Comparison of ENCODE assay signal across 10 cellular contexts in genomic region chr12:106985479-106985878, GRCh38. TPM values are rescaled to one million over a fixed set of nuclear protein-coding genes. Genes with fewer than 3 reads are reported as not detected.
DNase-seq lines count a peak whose midpoint lies in the region; ATAC-seq and TF ChIP-seq lines count a peak whose summit lies in the region.
"Had no signal": no experiment of that assay in that cellular context is flagged by ENCODE, and none has a peak within 500 bp of the region (broad histone marks: within the 10 kb centered on the region; RNA-seq: fewer than 3 reads in every experiment).

No MANE protein-coding gene starts in this region.

- no peak overlapping the region for H4K8ac ChIP-seq in H9 (replicated peaks; ENCODE audit: insufficient read length, low read depth, low read length)

- POLR2A ChIA-PET in CD4-positive, alpha-beta T cell (lab: Charles Lee) = interaction anchor here (2.8 kb wide), 1 partner anchor 30 kb away, joined by 26 read pairs; the partner anchor contains the start of gene TMEM263

- H3K23ac ChIP-seq in H9 (ENCODE audit: insufficient read length, low read depth, low read length) = no peak overlapping the region

- H3K36me3 ChIP-seq in neural progenitor cell (peaks cover 9% of the 10 kb centered on the region), left lung (peaks cover 0 to 5% of the 10 kb centered on the region in 2 donors)

- no peaks in the 10 kb centered on the region for H3K27me3 Mint-ChIP-seq in CD4-positive, alpha-beta T cell
- H3K27me3 Mint-ChIP-seq in H9 (ENCODE audit: low read depth) = no peaks in the 10 kb centered on the region; the same call in 1 of the 2 replicates
- H3K27me3 Mint-ChIP-seq in neural progenitor cell (ENCODE audit: insufficient read depth, low read depth) = peaks cover 2% of the 10 kb centered on the region
- H3K27me3 Mint-ChIP-seq: naive B cell had no signal

- no peak overlapping the region for H3K27ac ChIP-seq in CD4-positive, alpha-beta T cell (ENCODE audit: low read depth, low read length)
- H3K27ac ChIP-seq in H9 (ENCODE audit: insufficient read length, low read depth, low read length) = no peak overlapping the region
- H3K27ac ChIP-seq in neural progenitor cell = no peak overlapping the region
- no peak overlapping the region for H3K27ac ChIP-seq in left lung

- H2BK5ac ChIP-seq in H9 (ENCODE audit: insufficient read length, low read length) = no peak overlapping the region

- TF ChIP-seq CTCF in CD4-positive, alpha-beta T cell (IDR thresholded peaks at IDR 0.05) = no peak
- no peak for TF ChIP-seq CTCF in H9 (conservative IDR thresholded peaks at IDR 0.05)
- TF ChIP-seq CTCF in neural progenitor cell (IDR thresholded peaks at IDR 0.05) = no peak
- TF ChIP-seq CTCF in left lung (IDR thresholded peaks at IDR 0.05) = no peak

- H3K4me3 ChIP-seq in neural progenitor cell (no peak overlapping the region), left lung (peak overlapping the region in 1 of 2 donors; percentile 75)

- no peak overlapping the region for H3K4me2 ChIP-seq in H9 (ENCODE audit: insufficient read depth, insufficient read length, low read length)
- peak overlapping the region; percentile 81 for H3K4me2 ChIP-seq in neural progenitor cell

- H3K9ac ChIP-seq in H9 (ENCODE audit: extremely low read depth, insufficient read length, low read length) = no peak overlapping the region
- no peak overlapping the region for H3K9ac ChIP-seq in neural progenitor cell

- WGBS in H9 (ENCODE audit: extremely low coverage, insufficient read length, low lambda C conversion rate) = no CpG with 5 or more reads among the region's 5 CpGs

- intact Hi-C loops in CD4-positive, alpha-beta T cell (cut with DNase I, micrococcal nuclease) = loop anchor here in 1 of 2 experiments (2.0 to 10.0 kb wide), 2 partner anchors 29 to 769 kb away; no protein-coding TSS in a partner anchor
- intact Hi-C loops in left lung (cut with DNase I) = no loop called here

- H4K5ac ChIP-seq in H9 (ENCODE audit: insufficient read length, low read depth, low read length) = no peak overlapping the region

- H3K56ac ChIP-seq in H9 (ENCODE audit: insufficient read length, low read depth, low read length) = no peak overlapping the region

- ATAC-seq in CD4-positive, alpha-beta T cell (ENCODE audit: poor library complexity) = no peak
- ATAC-seq in GM21529 (IDR thresholded peaks at IDR 0.05; ENCODE audit: unreplicated experiment) (no peak), left lung (no peak)

- H3K14ac ChIP-seq in H9 (ENCODE audit: insufficient read depth, low read length) = no peak overlapping the region

- CTCF ChIA-PET in CD4-positive, alpha-beta T cell (lab: Charles Lee) = interaction anchor here (2.0 kb wide), 1 partner anchor 29 kb away, joined by 5 read pairs; the partner anchor contains the start of gene TMEM263

- no peaks in the 10 kb centered on the region; the same call in 1 of the 2 replicates for H3K4me1 ChIP-seq in H9 (ENCODE audit: insufficient read depth, low read length)
- peaks cover 17% of the 10 kb centered on the region for H3K4me1 ChIP-seq in neural progenitor cell
- H3K4me1 ChIP-seq in left lung = peaks cover 7 to 22% of the 10 kb centered on the region in 2 donors

- H3T11ph ChIP-seq in H9 (ENCODE audit: low read length) = no peak overlapping the region

- H3K4me3 Mint-ChIP-seq in CD4-positive, alpha-beta T cell = peak overlapping the region; percentile 97
- peak overlapping the region; percentile 82 to 89; a peak in 1 of 5 replicates for H3K4me3 Mint-ChIP-seq in H9
- peak overlapping the region; percentile 93 for H3K4me3 Mint-ChIP-seq in neural progenitor cell

- H3K4ac ChIP-seq in H9 (ENCODE audit: low read depth, low read length) = no peak overlapping the region

- H2BK120ac ChIP-seq in H9 (ENCODE audit: low read depth, low read length, poor library complexity, severe bottlenecking) = no peak overlapping the region

- H3K9me3 ChIP-seq in CD4-positive, alpha-beta T cell (ENCODE audit: control insufficient read depth, low read length) = no peaks in the 10 kb centered on the region
- H3K9me3 ChIP-seq in H9 (ENCODE audit: control insufficient read depth, low read depth, low read length) (no peaks in the 10 kb centered on the region), neural progenitor cell (ENCODE audit: low read depth) (no peaks in the 10 kb centered on the region), left lung (no peaks in the 10 kb centered on the region)

- no peak overlapping the region for H2BK12ac ChIP-seq in H9 (ENCODE audit: insufficient read length, low read depth, low read length)

- no peak for DNase-seq in CD4-positive, alpha-beta T cell
- DNase-seq in H9 (no peak), cerebellum (ENCODE audit: low spot score) (peak; percentile 14), neural progenitor cell (ENCODE audit: low spot score) (peak; percentile 10), cortex of kidney (lab: John Stamatoyannopoulos, UW) (no peak), left lung (no peak), NCI-H1417 (lab: John Stamatoyannopoulos, UW) (no peak)
- DNase-seq: naive B cell, NCI-H1048 had no signal

- no peak overlapping the region for H2AK5ac ChIP-seq in H9 (ENCODE audit: insufficient read length, low read length)

- H3K79me1 ChIP-seq in H9 (ENCODE audit: insufficient read depth, low read depth, low read length, poor library complexity, severe bottlenecking) = no peaks in the 10 kb centered on the region

- H3K79me2 ChIP-seq in H9 (ENCODE audit: insufficient read depth, low read length) (no peaks in the 10 kb centered on the region), neural progenitor cell (ENCODE audit: low read depth) (peaks cover 7% of the 10 kb centered on the region)

- H2AFZ ChIP-seq in H9 (ENCODE audit: low read length) = no peak overlapping the region
- no peak overlapping the region for H2AFZ ChIP-seq in neural progenitor cell (replicated peaks)

- no peak overlapping the region for H3K18ac ChIP-seq in H9 (ENCODE audit: insufficient read length, low read depth, low read length)

- H3K27me3 ChIP-seq in CD4-positive, alpha-beta T cell (ENCODE audit: control insufficient read depth, insufficient read depth, low read length) = no peaks in the 10 kb centered on the region
- H3K27me3 ChIP-seq in H9 (ENCODE audit: insufficient read depth, low read length) (no peaks in the 10 kb centered on the region), neural progenitor cell (no peaks in the 10 kb centered on the region), left lung (no peaks in the 10 kb centered on the region)

- peaks cover 16% of the 10 kb centered on the region for H3F3A ChIP-seq in neural progenitor cell (ENCODE audit: low read depth)

- H4K91ac ChIP-seq in H9 (ENCODE audit: insufficient read length, low read depth, low read length) = no peak overlapping the region

- H2BK15ac ChIP-seq in H9 (ENCODE audit: low read depth, low read length) = no peak overlapping the region

- no peaks in the 10 kb centered on the region for H4K20me1 ChIP-seq in H9 (ENCODE audit: control insufficient read depth, insufficient read depth, insufficient read length)
- no peaks in the 10 kb centered on the region for H4K20me1 ChIP-seq in neural progenitor cell (ENCODE audit: low read depth)

- H3K23me2 ChIP-seq in H9 (ENCODE audit: insufficient read length, low read depth, low read length, poor library complexity, severe bottlenecking) = peaks cover 6% of the 10 kb centered on the region

- H2BK20ac ChIP-seq in H9 (ENCODE audit: low read depth, low read length, poor library complexity, severe bottlenecking) = no peak overlapping the region

- no peaks in the 10 kb centered on the region for H3K9me3 Mint-ChIP-seq in CD4-positive, alpha-beta T cell
- H3K9me3 Mint-ChIP-seq in H9 (no peaks in the 10 kb centered on the region; a peak in 1 of 5 replicates), neural progenitor cell (no peaks in the 10 kb centered on the region)

- H3K36me3 Mint-ChIP-seq in CD4-positive, alpha-beta T cell (ENCODE audit: low read depth) = peaks cover 13% of the 10 kb centered on the region
- H3K36me3 Mint-ChIP-seq in H9 (ENCODE audit: insufficient read depth in 1 of 3, low read depth in 3 of 3) = peaks cover 13 to 25% (median 21%) of the 10 kb centered on the region in 3 experiments; a peak in 6 of 7 replicates
- peaks cover 16% of the 10 kb centered on the region for H3K36me3 Mint-ChIP-seq in neural progenitor cell

- H3K4me1 Mint-ChIP-seq in CD4-positive, alpha-beta T cell (ENCODE audit: low read depth) = peaks cover 51% of the 10 kb centered on the region
- H3K4me1 Mint-ChIP-seq in H9 (peaks cover 18 to 22% of the 10 kb centered on the region in 2 experiments), neural progenitor cell (peaks cover 15% of the 10 kb centered on the region)

- no peak overlapping the region for H3K27ac Mint-ChIP-seq in CD4-positive, alpha-beta T cell
- H3K27ac Mint-ChIP-seq in H9 (no peak overlapping the region), neural progenitor cell (no peak overlapping the region)

RNA-seq across cellular contexts. Expression of gene MTERF2, which starts 1.5 kb away (rescaled TPM):
- 1 to 10 TPM; 6.1 to 7.6 TPM for total RNA-seq in CD4-positive, alpha-beta T cell
- total RNA-seq in H9 (2021) (5.0 and 7.2 TPM in 2 replicates), cerebellum (22.4 TPM), neural progenitor cell (ENCODE audit: low replicate concordance) (16.5 and 25.1 TPM in 2 replicates), left lung (10 to 100 TPM; 10.8 to 11.0 TPM)

RNA-seq across cellular contexts. Expression of gene TMEM263, which starts 29.8 kb away (rescaled TPM):
- total RNA-seq in CD4-positive, alpha-beta T cell = 10 to 100 TPM; 33.2 to 33.4 TPM
- 10.7 and 11.8 TPM in 2 replicates for total RNA-seq in H9 (2021)
- 44.4 TPM for total RNA-seq in cerebellum
- total RNA-seq in neural progenitor cell (ENCODE audit: low replicate concordance) = 25.8 and 39.7 TPM in 2 replicates
- 10 to 100 TPM; 42.7 to 59.3 TPM for total RNA-seq in left lung

Comparison
In these comparisons a context has a peak if more than half of its experiments do, and no peak if none do; other contexts are left out.
1. DNase-seq: peak in cerebellum (single experiment) and neural progenitor cell (single experiment); none in CD4-positive, alpha-beta T cell (0 of 10), H9 (single experiment), cortex of kidney (single experiment), left lung (0 of 2) and NCI-H1417 (0 of 3).
2. Peak in every context shown above with its lines, with median percentiles within 50 percentile points of each other: H3K4me3 Mint-ChIP-seq.